In genomic region chr5:72523960-72524582, GRCh38 we compare ENCODE assay signal across 9 cellular contexts. TPM values are rescaled to one million over a fixed set of nuclear protein-coding genes. Genes with fewer than 3 reads are reported as not detected.
DNase-seq lines count a peak whose midpoint lies in the region; ATAC-seq and TF ChIP-seq lines count a peak whose summit lies in the region.
"Had no signal": no experiment of that assay in that cellular context is flagged by ENCODE, and none has a peak within 500 bp of the region (broad histone marks: within the 10 kb centered on the region; RNA-seq: fewer than 3 reads in every experiment).

No MANE protein-coding gene starts in this region.

- intact Hi-C loops in body of pancreas (cut with DNase I) (loop anchor here (10.0 kb wide), 1 partner anchor 149 kb away; no protein-coding TSS in a partner anchor), left lung (cut with DNase I) (loop anchor here in 1 of 2 donors (5.0 kb wide), 1 partner anchor 157 kb away; no protein-coding TSS in a partner anchor)

- H3K4me3 ChIP-seq in body of pancreas = no peak overlapping the region
- no peak overlapping the region for H3K4me3 ChIP-seq in left lung

- peak; percentile 6 to 75 (median 55) for TF ChIP-seq CTCF in body of pancreas (IDR thresholded peaks at IDR 0.05)
- TF ChIP-seq CTCF in left lung (IDR thresholded peaks at IDR 0.05) = peak; percentile 46 to 50

- DNase-seq in AML-193 (lab: John Stamatoyannopoulos, UW) (peak; percentile 46 to 56), NCI-H2171 treated with DMSO at 0.1 percent for 48 hours (lab: John Stamatoyannopoulos, UW) (peak; percentile 41), body of pancreas (peak in 1 of 4 donors; percentile 41), left lung (no peak), NCI-H1105 (lab: John Stamatoyannopoulos, UW) (no peak)
- DNase-seq in activated CD8-positive, alpha-beta memory T cell treated with anti-CD3 and anti-CD28 coated beads for 24 hours = no peak

- no peaks in the 10 kb centered on the region for H3K27me3 ChIP-seq in body of pancreas
- no peaks in the 10 kb centered on the region for H3K27me3 ChIP-seq in left lung

- 26 to 35% methylated on average over 3 of the region's 3 CpGs for WGBS in body of pancreas, 2 donors

- H3K9me3 ChIP-seq in body of pancreas = no peaks in the 10 kb centered on the region
- H3K9me3 ChIP-seq in left lung = peaks cover 0 to 7% of the 10 kb centered on the region in 2 donors

- peak; percentile 48 for ATAC-seq in GM19324 (IDR thresholded peaks at IDR 0.05; ENCODE audit: low FRiP score, unreplicated experiment)
- ATAC-seq in body of pancreas = peak; percentile 52
- peak; percentile 90 for ATAC-seq in left lung
- no peak for ATAC-seq in activated CD4-positive, CD25-positive, alpha-beta regulatory T cell treated with anti-CD3 and anti-CD28 coated beads, Interleukin-2, amount 50 U/mL, for 24 hours

- no peak for TF ChIP-seq POLR2A in body of pancreas (IDR thresholded peaks at IDR 0.05)

- H3K36me3 ChIP-seq in body of pancreas (replicated peaks in 1 of 2; ENCODE audit: insufficient read depth in 1 of 2, low read depth in 2 of 2) (no peaks in the 10 kb centered on the region), left lung (no peaks in the 10 kb centered on the region)

- H3K4me1 ChIP-seq in body of pancreas (no peaks in the 10 kb centered on the region), left lung (peaks cover 0 to 4% of the 10 kb centered on the region in 2 donors)

- H3K27ac ChIP-seq in body of pancreas (no peak overlapping the region), left lung (no peak overlapping the region)
- H3K27ac ChIP-seq: HL-60 had no signal

RNA-seq across cellular contexts. Expression of gene ZNF366, which starts 16.9 kb away (rescaled TPM):
- total RNA-seq in body of pancreas (1 to 10 TPM in 1 of 2 donors, under 1 TPM in 1; under 0.01 to 1.8 TPM), left lung (1 to 10 TPM; 3.2 to 5.6 TPM)

Comparison
In these comparisons a context has a peak if more than half of its experiments do, and no peak if none do; other contexts are left out.
1. DNase-seq: peak in AML-193 (2 of 2) and NCI-H2171 treated with DMSO at 0.1 percent for 48 hours (single experiment); none in left lung (0 of 2), NCI-H1105 (single experiment) and activated CD8-positive, alpha-beta memory T cell treated with anti-CD3 and anti-CD28 coated beads for 24 hours (single experiment).
2. ATAC-seq: peak in GM19324 (single experiment), body of pancreas (single experiment) and left lung (single experiment); none in activated CD4-positive, CD25-positive, alpha-beta regulatory T cell treated with anti-CD3 and anti-CD28 coated beads, Interleukin-2, amount 50 U/mL, for 24 hours (0 of 2).